ENCODE assay signal across 7 cellular contexts in the genomic region with DNA sequence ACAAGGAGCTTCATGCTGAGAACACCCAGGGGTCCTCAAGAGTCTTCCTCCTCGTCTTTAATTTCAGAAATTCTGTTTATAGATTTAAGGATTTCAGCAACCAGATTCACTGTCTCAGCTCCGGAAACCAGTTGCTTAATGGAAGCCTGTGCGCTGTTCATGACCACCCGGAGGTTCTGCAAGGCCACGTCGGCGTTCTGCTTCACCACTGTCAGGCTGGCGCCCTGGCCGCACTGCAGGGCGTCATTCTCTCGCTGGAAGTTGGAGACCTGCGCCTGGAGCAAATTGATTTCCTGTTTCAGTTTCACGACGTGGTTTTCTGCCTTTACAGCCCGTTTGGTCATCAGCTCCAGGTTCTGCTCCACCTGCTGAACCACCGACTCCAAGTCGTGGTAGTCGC. TPM values are rescaled to one million over a fixed set of nuclear protein-coding genes. Genes with fewer than 3 reads are reported as not detected.
"Had no signal": no experiment of that assay in that cellular context is flagged by ENCODE, and none has a peak within 500 bp of the region (broad histone marks: within the 10 kb centered on the region; RNA-seq: fewer than 3 reads in every experiment).

No MANE protein-coding gene starts in this region.

RNA-seq across cellular contexts. Expression of a gene that starts 23.0 kb away (rescaled TPM):
- total RNA-seq: LHCN-M2, MCF 10A, PC-9, RPMI7951, SK-MEL-5, T-helper 17 cell had no signal
- polyA plus RNA-seq: IgD-negative memory B cell had no signal
